Comparison of ENCODE assay signal across 18 cellular contexts in the genomic region with DNA sequence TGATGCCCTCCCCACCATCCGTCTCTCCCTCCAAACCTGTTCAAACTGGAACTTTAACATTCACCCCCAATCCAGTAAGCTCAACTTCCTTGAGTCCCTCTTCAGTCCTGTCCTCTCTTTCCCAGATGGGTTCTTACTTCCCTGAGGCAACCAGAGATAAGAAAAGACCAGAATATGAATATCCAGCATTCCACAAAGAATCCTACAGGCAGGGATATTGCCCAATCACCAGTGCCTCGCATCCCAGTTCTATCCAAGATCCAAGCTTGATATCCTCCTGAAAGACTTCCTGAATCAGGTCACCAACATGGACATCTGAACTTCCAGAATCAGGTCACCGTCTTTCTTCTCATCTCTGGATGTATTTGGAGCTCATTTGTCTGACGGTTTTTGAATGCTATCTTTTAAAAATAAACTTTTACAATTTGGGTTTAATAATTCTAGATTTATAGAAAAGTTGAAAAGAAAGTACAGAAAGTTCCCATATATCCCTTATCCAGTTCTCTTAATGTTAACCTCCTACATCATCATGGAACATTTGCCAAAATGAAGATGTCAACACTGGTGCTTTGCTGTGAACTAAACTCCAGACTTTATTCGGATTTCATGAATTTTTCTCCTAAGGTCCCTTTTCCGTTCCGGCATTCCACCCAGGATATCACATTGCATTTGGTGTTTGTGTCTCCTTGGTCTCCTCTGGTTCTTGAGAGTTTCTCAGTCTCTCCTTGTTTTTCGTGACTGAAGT.
DNase-seq lines count a peak whose midpoint lies in the region; ATAC-seq and TF ChIP-seq lines count a peak whose summit lies in the region.
"Had no signal": no experiment of that assay in that cellular context is flagged by ENCODE, and none has a peak within 500 bp of the region (broad histone marks: within the 10 kb centered on the region; RNA-seq: fewer than 3 reads in every experiment).

No MANE protein-coding gene starts in this region.

- DNase-seq in adipocyte (ENCODE audit: low read depth) = peak; percentile 45
- DNase-seq in fibroblast of peridontal ligament (ENCODE audit: extremely low read depth) = peak; percentile 68
- peak in 1 of 2 donors; percentile 28 for DNase-seq in tibial artery
- no peak for DNase-seq in central memory CD4-positive, alpha-beta T cell
- DNase-seq in nucleus accumbens (lab: John Stamatoyannopoulos, UW) = no peak
- DNase-seq: activated naive CD4-positive, alpha-beta T cell treated with Interleukin-2 at 50 U/mL for 16 hours; DMS79; kidney; NCI-H1105; NCI-H2171 treated with DMSO at 0.1 percent for 48 hours; psoas muscle had no signal

- no peak for TF ChIP-seq CTCF in nephron (IDR thresholded peaks at IDR 0.05; ENCODE audit: unreplicated experiment in 3 of 3)
- no peak for TF ChIP-seq CTCF in tibial artery (IDR thresholded peaks at IDR 0.05)

- no peaks in the 10 kb centered on the region for H3K9me3 ChIP-seq in adipocyte (ENCODE audit: control insufficient read depth, low read length)
- no peaks in the 10 kb centered on the region for H3K9me3 ChIP-seq in tibial artery
- H3K9me3 ChIP-seq: BLaER1 treated with 17β-estradiol and CSF1 and Interleukin-3, amounts not matched to agents 10 nM and 100 nM; psoas muscle; upper lobe of left lung had no signal

- H3K4me1 Mint-ChIP-seq in nephron = peaks cover 92% of the 10 kb centered on the region

- H3K4me3 ChIP-seq in adipocyte (ENCODE audit: low read length) (no peak overlapping the region), tibial artery (no peak overlapping the region)
- H3K4me3 ChIP-seq: BLaER1 treated with 17β-estradiol and CSF1 and Interleukin-3, amounts not matched to agents 10 nM and 100 nM; GM23338; psoas muscle; upper lobe of left lung had no signal

- H3K27ac Mint-ChIP-seq in nephron = peak overlapping the region; percentile 59 to 100 (median 95)
- H3K27ac Mint-ChIP-seq: activated CD8-positive, alpha-beta memory T cell treated with anti-CD3 and anti-CD28 coated beads, Interleukin-2, amount 10 ng/mL, durations not matched to agents 7 days and 5 days; GM23338 had no signal

- no peaks in the 10 kb centered on the region for H3K9me3 Mint-ChIP-seq in nephron
- H3K9me3 Mint-ChIP-seq: GM23338 had no signal

- H3K27me3 Mint-ChIP-seq in nephron (ENCODE audit: low read depth) = peaks cover 5% of the 10 kb centered on the region

- H3K4me3 Mint-ChIP-seq in nephron = peak overlapping the region in 1 of 3 experiments; percentile 39
- H3K4me3 Mint-ChIP-seq: activated CD8-positive, alpha-beta memory T cell treated with anti-CD3 and anti-CD28 coated beads, Interleukin-2, amount 10 ng/mL, durations not matched to agents 7 days and 5 days; GM23338 had no signal

- peaks cover 74% of the 10 kb centered on the region for H3K4me1 ChIP-seq in adipocyte (ENCODE audit: control insufficient read depth, insufficient read depth, low read length)
- peaks cover 0 to 81% (median 48%) of the 10 kb centered on the region in 4 donors for H3K4me1 ChIP-seq in tibial artery

- no peaks in the 10 kb centered on the region for H3K27me3 ChIP-seq in adipocyte (replicated peaks; ENCODE audit: control insufficient read depth, insufficient read depth, low read length)
- H3K27me3 ChIP-seq in tibial artery = no peaks in the 10 kb centered on the region

- H3K36me3 Mint-ChIP-seq in nephron (ENCODE audit: low read depth) = no peaks in the 10 kb centered on the region
- H3K36me3 Mint-ChIP-seq: activated CD8-positive, alpha-beta memory T cell treated with anti-CD3 and anti-CD28 coated beads, Interleukin-2, amount 10 ng/mL, durations not matched to agents 7 days and 5 days had no signal

- intact Hi-C loops in tibial artery (cut with DNase I; ENCODE audit: low total_unique reads) = no loop called here

- H3K36me3 ChIP-seq in adipocyte (ENCODE audit: control insufficient read depth, insufficient read depth, low read length, severe bottlenecking) (no peaks in the 10 kb centered on the region), tibial artery (no peaks in the 10 kb centered on the region)
- H3K36me3 ChIP-seq: BLaER1 treated with 17β-estradiol and CSF1 and Interleukin-3, amounts not matched to agents 10 nM and 100 nM; upper lobe of left lung had no signal

- no peak for ATAC-seq in GM18870 (IDR thresholded peaks at IDR 0.05; ENCODE audit: unreplicated experiment)
- ATAC-seq: activated CD8-positive, alpha-beta memory T cell treated with anti-CD3 and anti-CD28 coated beads, Interleukin-2, amount 10 ng/mL, durations not matched to agents 7 days and 5 days; GM23338; psoas muscle had no signal

- peak overlapping the region; percentile 30 for H3K9ac ChIP-seq in adipocyte (ENCODE audit: low read length)
- H3K9ac ChIP-seq: BLaER1 treated with 17β-estradiol and CSF1 and Interleukin-3, amounts not matched to agents 10 nM and 100 nM had no signal

- peak overlapping the region; percentile 85 to 94 for H3K27ac ChIP-seq in tibial artery
- H3K27ac ChIP-seq: BLaER1 treated with 17β-estradiol and CSF1 and Interleukin-3, amounts not matched to agents 10 nM and 100 nM; psoas muscle; RWPE1 had no signal

Comparison
In these comparisons a context has a peak if more than half of its experiments do, and no peak if none do; other contexts are left out.
1. DNase-seq: peak in adipocyte (single experiment) and fibroblast of peridontal ligament (single experiment); none in central memory CD4-positive, alpha-beta T cell (single experiment) and nucleus accumbens (0 of 56).